In genomic region chr19:1098177-1099051, GRCh38 we compare ENCODE assay signal across 8 cellular contexts. TPM values are rescaled to one million over a fixed set of nuclear protein-coding genes. Genes with fewer than 3 reads are reported as not detected.
DNase-seq lines count a peak whose midpoint lies in the region; ATAC-seq and TF ChIP-seq lines count a peak whose summit lies in the region.

No MANE protein-coding gene starts in this region.

- no peaks in the 10 kb centered on the region for H3K36me3 ChIP-seq in CD4-positive, alpha-beta memory T cell (ENCODE audit: insufficient read depth, low read length)
- H3K36me3 ChIP-seq in duodenal mucosa (ENCODE audit: control insufficient read depth in 1 of 2, insufficient read depth in 2 of 2, low read length in 2 of 2) = no peaks in the 10 kb centered on the region
- no peaks in the 10 kb centered on the region for H3K36me3 ChIP-seq in neutrophil

- H3K4me3 ChIP-seq in CD4-positive, alpha-beta memory T cell (ENCODE audit: low read length in 2 of 2) = no peak overlapping the region
- H3K4me3 ChIP-seq in duodenal mucosa (ENCODE audit: low read depth in 1 of 2, low read length in 2 of 2) = peak overlapping the region in 1 of 2 donors; percentile 32
- no peak overlapping the region for H3K4me3 ChIP-seq in neutrophil (ENCODE audit: low read depth in 1 of 2, low read length in 1 of 2)

- no peak for DNase-seq in CD4-positive, alpha-beta memory T cell
- peak; percentile 38 for DNase-seq in NCI-H1436 (lab: John Stamatoyannopoulos, UW)
- no peak for DNase-seq in kidney glomerular epithelial cell (lab: John Stamatoyannopoulos, UW)
- no peak for DNase-seq in NCI-H1092 (lab: John Stamatoyannopoulos, UW)
- DNase-seq in putamen (ENCODE audit: low spot score) = no peak

- peak overlapping the region; percentile 48 to 57 for H3K9ac ChIP-seq in duodenal mucosa (ENCODE audit: low read depth in 1 of 2, low read length in 2 of 2)

- H3K4me1 ChIP-seq in CD4-positive, alpha-beta memory T cell (ENCODE audit: insufficient read depth, low read length) = peaks cover 63% of the 10 kb centered on the region
- H3K4me1 ChIP-seq in duodenal mucosa (ENCODE audit: control insufficient read depth in 1 of 2, insufficient read depth in 2 of 2, low read length in 2 of 2) = peaks cover 44 to 57% of the 10 kb centered on the region in 2 donors
- peaks cover 81 to 84% of the 10 kb centered on the region in 2 experiments for H3K4me1 ChIP-seq in neutrophil (ENCODE audit: control insufficient read depth in 1 of 2, insufficient read depth in 1 of 2, low read depth in 1 of 2, low read length in 1 of 2)

- TF ChIP-seq CTCF in neutrophil (IDR thresholded peaks at IDR 0.05) = no peak

- no peak overlapping the region for H3K27ac ChIP-seq in CD4-positive, alpha-beta memory T cell (ENCODE audit: low read depth, low read length)
- H3K27ac ChIP-seq in duodenal mucosa (ENCODE audit: low read depth, low read length) = peak overlapping the region; percentile 89
- H3K27ac ChIP-seq in neutrophil = peak overlapping the region; percentile 96

- H3K9me3 ChIP-seq in CD4-positive, alpha-beta memory T cell (ENCODE audit: control insufficient read depth in 1 of 2, low read length in 2 of 2) = no peaks in the 10 kb centered on the region
- H3K9me3 ChIP-seq in duodenal mucosa (ENCODE audit: control insufficient read depth in 1 of 2, low read length in 2 of 2) (no peaks in the 10 kb centered on the region), neutrophil (no peaks in the 10 kb centered on the region)

- peaks cover 0 to 8% of the 10 kb centered on the region in 2 donors for H3K36me3 Mint-ChIP-seq in CD4-positive, alpha-beta memory T cell

- CTCF ChIA-PET in CD4-positive, alpha-beta memory T cell (lab: Charles Lee; ENCODE audit: partially characterized antibody) = interaction anchor here (1.4 kb wide), 1 partner anchor 34 kb away, joined by 4 read pairs; no protein-coding TSS in a partner anchor

- H3K9me3 Mint-ChIP-seq in CD4-positive, alpha-beta memory T cell = no peaks in the 10 kb centered on the region

- H3K4me3 Mint-ChIP-seq in CD4-positive, alpha-beta memory T cell = peak overlapping the region in 1 of 8 donors; percentile 10

- H3K27me3 Mint-ChIP-seq in CD4-positive, alpha-beta memory T cell = no peaks in the 10 kb centered on the region

- H3K27ac Mint-ChIP-seq in CD4-positive, alpha-beta memory T cell = peak overlapping the region; percentile 15 to 96 (median 75)

- intact Hi-C loops in CD4-positive, alpha-beta memory T cell (cut with micrococcal nuclease) = loop anchor here (5.0 to 10.0 kb wide), 3 partner anchors 34 to 174 kb away; partner anchors contain the start of gene ARID3A

- no peak for ATAC-seq in GM19467 (IDR thresholded peaks at IDR 0.05; ENCODE audit: unreplicated experiment)

- H3K4me1 Mint-ChIP-seq in CD4-positive, alpha-beta memory T cell = peaks cover 33 to 85% (median 58%) of the 10 kb centered on the region in 4 donors

- POLR2A ChIA-PET in CD4-positive, alpha-beta memory T cell (lab: Charles Lee; ENCODE audit: partially characterized antibody) = interaction anchor here (0.7 to 47.8 kb wide), 3 partner anchors 35 to 171 kb away, joined by 3 to 3893 read pairs (median 3); partner anchors contain the start of genes ABCA7, ARHGAP45 and CIRBP

- H3K27me3 ChIP-seq in CD4-positive, alpha-beta memory T cell (ENCODE audit: insufficient read depth, low read length) = no peaks in the 10 kb centered on the region
- H3K27me3 ChIP-seq in duodenal mucosa (ENCODE audit: control insufficient read depth in 1 of 2, insufficient read depth in 2 of 2, low read length in 2 of 2) (no peaks in the 10 kb centered on the region), neutrophil (no peaks in the 10 kb centered on the region)

RNA-seq across cellular contexts. Expression of gene POLR2E, which starts 3.2 kb away (rescaled TPM):
- total RNA-seq in CD4-positive, alpha-beta memory T cell = 10 to 100 TPM; 76.0 to 80.0 TPM
- 100 to 1,000 TPM; 167 to 197 TPM for polyA plus RNA-seq in CD4-positive, alpha-beta memory T cell

RNA-seq across cellular contexts. Expression of gene GPX4, which starts 5.4 kb away (rescaled TPM):
- total RNA-seq in CD4-positive, alpha-beta memory T cell = 100 to 1,000 TPM; 210 to 220 TPM
- polyA plus RNA-seq in CD4-positive, alpha-beta memory T cell = 100 to 1,000 TPM; 399 to 406 TPM

RNA-seq across cellular contexts. Expression of gene ARHGAP45, which starts 31.4 kb away (rescaled TPM):
- total RNA-seq in CD4-positive, alpha-beta memory T cell = 100 to 1,000 TPM; 834 to 836 TPM
- polyA plus RNA-seq in CD4-positive, alpha-beta memory T cell = 100 to 1,000 TPM; 222 to 501 TPM

RNA-seq across cellular contexts. Expression of gene ABCA7, which starts 58.5 kb away (rescaled TPM):
- total RNA-seq in CD4-positive, alpha-beta memory T cell = 100 to 1,000 TPM; 313 to 319 TPM
- 10 to 100 TPM; 10.7 to 11.2 TPM for polyA plus RNA-seq in CD4-positive, alpha-beta memory T cell
